In the genomic region with DNA sequence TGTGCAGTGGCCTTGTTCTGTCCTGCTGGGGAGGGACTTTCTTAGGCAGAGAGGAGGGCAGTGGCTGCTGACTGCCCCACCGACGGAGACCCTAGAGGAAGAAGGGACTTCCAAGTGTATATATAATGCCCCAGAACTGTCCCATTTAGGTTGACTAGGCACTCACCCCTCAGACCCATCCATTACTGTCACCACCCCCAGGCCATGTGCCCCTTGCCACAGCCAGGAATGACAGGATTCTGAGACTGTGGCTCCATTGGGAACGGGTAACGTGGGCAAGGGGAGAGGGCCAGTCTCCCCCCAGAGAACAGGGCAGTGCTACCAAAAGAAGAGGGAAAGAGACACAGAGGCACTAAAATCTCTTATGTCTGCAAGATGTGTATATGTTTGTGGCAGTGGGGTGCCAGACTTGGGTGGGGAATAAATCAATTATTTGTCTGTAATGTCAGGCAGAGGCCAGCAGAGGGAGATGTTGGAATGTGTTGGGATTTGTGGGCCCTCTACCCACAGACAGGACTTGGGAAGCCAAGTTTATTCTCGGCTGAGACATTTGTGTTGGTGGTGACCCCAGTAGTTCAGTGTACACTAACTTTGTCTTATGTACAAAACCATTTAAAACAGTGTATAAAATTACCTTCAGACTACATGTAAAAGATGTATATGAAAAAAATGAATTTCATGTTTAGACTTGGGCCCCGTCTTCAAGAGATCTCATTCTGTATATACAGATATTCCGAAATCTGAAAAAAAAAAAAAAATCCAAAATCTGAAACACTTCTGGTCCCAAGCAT, we compare ENCODE assay signal across 8 cellular contexts. TPM values are rescaled to one million over a fixed set of nuclear protein-coding genes. Genes with fewer than 3 reads are reported as not detected.
A peak's percentile ranks its signal among the peaks of the same experiment; 100 is the strongest.
DNase-seq lines count a peak whose midpoint lies in the region; ATAC-seq, FAIRE-seq and TF ChIP-seq lines count a peak whose summit lies in the region.

No MANE protein-coding gene starts in this region.

- H3K36me3 ChIP-seq in GM23338 (ENCODE audit: insufficient read depth) (no peaks in the 10 kb centered on the region), pancreas (no peaks in the 10 kb centered on the region)

- H3K9me3 ChIP-seq in pancreas = no peaks in the 10 kb centered on the region

- 76 to 82% methylated on average over 7 of the region's 7 CpGs for WGBS in pancreas, 2 donors

- no peak overlapping the region for H3K4me2 ChIP-seq in GM23338

- no peaks in the 10 kb centered on the region for H3K36me3 Mint-ChIP-seq in GM23338 (ENCODE audit: low read depth)

- H3F3A ChIP-seq in GM23338 (replicated peaks; ENCODE audit: low read depth) = no peaks in the 10 kb centered on the region

- intact Hi-C loops in pancreas (cut with DNase I) = loop anchor here in 2 of 3 donors (2.0 to 10.0 kb wide), 3 partner anchors 65 to 257 kb away; no protein-coding TSS in a partner anchor

- H3K9me3 Mint-ChIP-seq in GM23338 = no peaks in the 10 kb centered on the region

- H3K9me2 ChIP-seq in GM23338 (ENCODE audit: insufficient read depth) = no peaks in the 10 kb centered on the region

- H3K4me1 Mint-ChIP-seq in GM23338 = peaks cover 7% of the 10 kb centered on the region; the same call in 1 of the 3 replicates

- no peak overlapping the region for H3K4me3 Mint-ChIP-seq in GM23338

- no peaks in the 10 kb centered on the region for H3K79me2 ChIP-seq in GM23338 (replicated peaks; ENCODE audit: insufficient read depth)

- H3K4me3 ChIP-seq in GM23338 = no peak overlapping the region
- H3K4me3 ChIP-seq in pancreas = no peak overlapping the region

- ATAC-seq in GM23338 (peak; percentile 89), pancreas (peak; percentile 73 to 93 (median 90)), HG02973 (IDR thresholded peaks at IDR 0.05; ENCODE audit: unreplicated experiment) (no peak)

- peak; percentile 23 for FAIRE-seq in pancreas (lab: Jason Lieb, UNC)

- H3K4me1 ChIP-seq in GM23338 (ENCODE audit: insufficient read depth) (no peaks in the 10 kb centered on the region), pancreas (peaks cover 0 to 6% (median 5%) of the 10 kb centered on the region in 3 donors)

- DNase-seq in NOMO-1 (lab: John Stamatoyannopoulos, UW; ENCODE audit: unreplicated experiment in 2 of 2) (peak; percentile 29 to 38), NOMO-1 treated with dmso at 0.1 percent for 144 hours (lab: John Stamatoyannopoulos, UW; ENCODE audit: unreplicated experiment) (no peak), GM23338 (ENCODE audit: low spot score) (peak; percentile 75), NCI-H2029 (lab: John Stamatoyannopoulos, UW) (peak; percentile 50), germinal center (ENCODE audit: low spot score) (peak; percentile 62), pancreas (peak in 2 of 6 donors; percentile 34 to 63)
- peak; percentile 53 for DNase-seq in activated CD8-positive, alpha-beta memory T cell treated with anti-CD3 and anti-CD28 coated beads for 24 hours

- no peaks in the 10 kb centered on the region for H4K20me1 ChIP-seq in GM23338 (replicated peaks; ENCODE audit: insufficient read depth)

- TF ChIP-seq CTCF in GM23338 (conservative IDR thresholded peaks at IDR 0.05; ENCODE audit: low read depth in 2 of 2) (peak; percentile 80 to 92), pancreas (IDR thresholded peaks at IDR 0.05) (peak; percentile 50 to 69 (median 66))

- no peaks in the 10 kb centered on the region for H3K27me3 ChIP-seq in GM23338 (ENCODE audit: insufficient read depth)
- no peaks in the 10 kb centered on the region for H3K27me3 ChIP-seq in pancreas

- H3K27ac Mint-ChIP-seq in GM23338 = no peak overlapping the region

- H3K27ac ChIP-seq in GM23338 (ENCODE audit: low read depth) (no peak overlapping the region), pancreas (no peak overlapping the region)

- no peak overlapping the region for H2AFZ ChIP-seq in GM23338

- H3K27me3 Mint-ChIP-seq in GM23338 (ENCODE audit: insufficient read depth, low read depth, poor library complexity) = peaks cover 3% of the 10 kb centered on the region

TF ChIP-seq in GM23338, 12 proteins besides CTCF, POLR2A, EP300 and RAD21:
- TF ChIP-seq, protein P1, sequence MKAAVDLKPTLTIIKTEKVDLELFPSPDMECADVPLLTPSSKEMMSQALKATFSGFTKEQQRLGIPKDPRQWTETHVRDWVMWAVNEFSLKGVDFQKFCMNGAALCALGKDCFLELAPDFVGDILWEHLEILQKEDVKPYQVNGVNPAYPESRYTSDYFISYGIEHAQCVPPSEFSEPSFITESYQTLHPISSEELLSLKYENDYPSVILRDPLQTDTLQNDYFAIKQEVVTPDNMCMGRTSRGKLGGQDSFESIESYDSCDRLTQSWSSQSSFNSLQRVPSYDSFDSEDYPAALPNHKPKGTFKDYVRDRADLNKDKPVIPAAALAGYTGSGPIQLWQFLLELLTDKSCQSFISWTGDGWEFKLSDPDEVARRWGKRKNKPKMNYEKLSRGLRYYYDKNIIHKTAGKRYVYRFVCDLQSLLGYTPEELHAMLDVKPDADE (IDR thresholded peaks at IDR 0.05) = no peak
- no peak for TF ChIP-seq JUNB (IDR thresholded peaks at IDR 0.05; ENCODE audit: unreplicated experiment)
- TF ChIP-seq STAT1 (IDR thresholded peaks at IDR 0.05; ENCODE audit: unreplicated experiment) = no peak
- TF ChIP-seq ZNF331 (CRISPR knock-in tag; IDR thresholded peaks at IDR 0.05; ENCODE audit: low read depth) = no peak
- no peak for TF ChIP-seq EZH2phosphoT487 (IDR thresholded peaks at IDR 0.05; ENCODE audit: unreplicated experiment)
- TF ChIP-seq, protein P2, sequence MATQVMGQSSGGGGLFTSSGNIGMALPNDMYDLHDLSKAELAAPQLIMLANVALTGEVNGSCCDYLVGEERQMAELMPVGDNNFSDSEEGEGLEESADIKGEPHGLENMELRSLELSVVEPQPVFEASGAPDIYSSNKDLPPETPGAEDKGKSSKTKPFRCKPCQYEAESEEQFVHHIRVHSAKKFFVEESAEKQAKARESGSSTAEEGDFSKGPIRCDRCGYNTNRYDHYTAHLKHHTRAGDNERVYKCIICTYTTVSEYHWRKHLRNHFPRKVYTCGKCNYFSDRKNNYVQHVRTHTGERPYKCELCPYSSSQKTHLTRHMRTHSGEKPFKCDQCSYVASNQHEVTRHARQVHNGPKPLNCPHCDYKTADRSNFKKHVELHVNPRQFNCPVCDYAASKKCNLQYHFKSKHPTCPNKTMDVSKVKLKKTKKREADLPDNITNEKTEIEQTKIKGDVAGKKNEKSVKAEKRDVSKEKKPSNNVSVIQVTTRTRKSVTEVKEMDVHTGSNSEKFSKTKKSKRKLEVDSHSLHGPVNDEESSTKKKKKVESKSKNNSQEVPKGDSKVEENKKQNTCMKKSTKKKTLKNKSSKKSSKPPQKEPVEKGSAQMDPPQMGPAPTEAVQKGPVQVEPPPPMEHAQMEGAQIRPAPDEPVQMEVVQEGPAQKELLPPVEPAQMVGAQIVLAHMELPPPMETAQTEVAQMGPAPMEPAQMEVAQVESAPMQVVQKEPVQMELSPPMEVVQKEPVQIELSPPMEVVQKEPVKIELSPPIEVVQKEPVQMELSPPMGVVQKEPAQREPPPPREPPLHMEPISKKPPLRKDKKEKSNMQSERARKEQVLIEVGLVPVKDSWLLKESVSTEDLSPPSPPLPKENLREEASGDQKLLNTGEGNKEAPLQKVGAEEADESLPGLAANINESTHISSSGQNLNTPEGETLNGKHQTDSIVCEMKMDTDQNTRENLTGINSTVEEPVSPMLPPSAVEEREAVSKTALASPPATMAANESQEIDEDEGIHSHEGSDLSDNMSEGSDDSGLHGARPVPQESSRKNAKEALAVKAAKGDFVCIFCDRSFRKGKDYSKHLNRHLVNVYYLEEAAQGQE (IDR thresholded peaks at IDR 0.05; ENCODE audit: unreplicated experiment) = no peak
- no peak for TF ChIP-seq ZNF114 (CRISPR knock-in tag; IDR thresholded peaks at IDR 0.05)

RNA-seq across cellular contexts. Expression of a gene that starts 24.0 kb away (rescaled TPM):
- 7.2 and 8.8 TPM in 2 replicates for total RNA-seq in GM23338 (2014; rRNA removed; shearing (Covaris generic))
- polyA plus RNA-seq in GM23338 (2016; fragmentation: Nextera tagmentation; extraction: Ambion mirVana) = 8.3 and 8.6 TPM in 2 replicates
- total RNA-seq in pancreas = 10 to 100 TPM in 4 of 6 donors, 1 to 10 TPM in 2; 5.2 to 11.2 (median 10.2) TPM
- polyA plus RNA-seq in pancreas = 10 to 100 TPM; 10.3 to 25.3 TPM

RNA-seq across cellular contexts. Expression of a gene that starts 40.8 kb away (rescaled TPM):
- total RNA-seq in GM23338 (2014; rRNA removed; shearing (Covaris generic)) = 171 and 266 TPM in 2 replicates
- polyA plus RNA-seq in GM23338 (2016; fragmentation: Nextera tagmentation; extraction: Ambion mirVana) (873 and 893 TPM in 2 replicates), pancreas (100 to 1,000 TPM; 126 to 200 TPM)
- 10 to 100 TPM; 20.6 to 58.8 (median 27.5) TPM for total RNA-seq in pancreas

RNA-seq across cellular contexts. Expression of a gene that starts 41.0 kb away (rescaled TPM):
- total RNA-seq in GM23338 (2014; rRNA removed; shearing (Covaris generic)) = 5.8 and 9.6 TPM in 2 replicates
- 21.6 and 25.3 TPM in 2 replicates for polyA plus RNA-seq in GM23338 (2016; fragmentation: Nextera tagmentation; extraction: Ambion mirVana)
- 1 to 10 TPM; 3.8 to 6.1 (median 5.1) TPM for total RNA-seq in pancreas
- 10 to 100 TPM; 11.5 to 12.0 TPM for polyA plus RNA-seq in pancreas
